In genomic region chr18:68723539-68723938, GRCh38 we compare ENCODE assay signal across 22 cellular contexts.
"Had no signal": no experiment of that assay in that cellular context is flagged by ENCODE, and none has a peak within 500 bp of the region (broad histone marks: within the 10 kb centered on the region; RNA-seq: fewer than 3 reads in every experiment).

No MANE protein-coding gene starts in this region.

- H3K4me3 Mint-ChIP-seq: activated CD8-positive, alpha-beta T cell treated with anti-CD3 and anti-CD28 coated beads for 36 hours; activated T-cell treated with anti-CD3 and anti-CD28 coated beads, Interleukin-2, amount 50 U/mL, for 24 hours; activated T-helper 1 cell treated with anti-CD3 and anti-CD28 coated beads, Interleukin-12 subunit alpha, Interleukin-12 subunit beta, Interleukin-2, Interleukin-4 antibody, amounts not matched to agents 30 ng/mL and 10 ng/mL and 1 ng/mL, durations not matched to agents 14 hours and 24 hours and 36 hours had no signal

- H3K27me3 Mint-ChIP-seq: activated CD8-positive, alpha-beta T cell treated with anti-CD3 and anti-CD28 coated beads for 36 hours; activated naive CD4-positive, alpha-beta T cell treated with anti-CD3 and anti-CD28 coated beads, Interleukin-2, amount 50 U/mL, for 24 hours; activated T-cell treated with anti-CD3 and anti-CD28 coated beads, Interleukin-2, amount 50 U/mL, for 24 hours had no signal

- H3K9me3 Mint-ChIP-seq: activated CD8-positive, alpha-beta T cell treated with anti-CD3 and anti-CD28 coated beads for 36 hours; activated naive CD4-positive, alpha-beta T cell treated with anti-CD3 and anti-CD28 coated beads, Interleukin-2, amount 50 U/mL, for 24 hours; activated T-cell treated with anti-CD3 and anti-CD28 coated beads, Interleukin-2, amount 50 U/mL, for 24 hours had no signal

- H3K27ac Mint-ChIP-seq: activated CD8-positive, alpha-beta T cell treated with anti-CD3 and anti-CD28 coated beads for 36 hours; activated naive CD4-positive, alpha-beta T cell treated with anti-CD3 and anti-CD28 coated beads, Interleukin-2, amount 50 U/mL, for 24 hours; activated T-cell treated with anti-CD3 and anti-CD28 coated beads, Interleukin-2, amount 50 U/mL, for 24 hours; activated T-helper 1 cell treated with anti-CD3 and anti-CD28 coated beads, Interleukin-12 subunit alpha, Interleukin-12 subunit beta, Interleukin-2, Interleukin-4 antibody, amounts not matched to agents 30 ng/mL and 10 ng/mL and 1 ng/mL, durations not matched to agents 14 hours and 24 hours and 36 hours had no signal

- ATAC-seq: activated CD4-positive, CD25-positive, alpha-beta regulatory T cell treated with anti-CD3 and anti-CD28 coated beads, Interleukin-2, amount 50 U/mL, for 24 hours; activated CD8-positive, alpha-beta T cell treated with anti-CD3 and anti-CD28 coated beads for 36 hours had no signal

- H3K36me3 Mint-ChIP-seq: activated naive CD4-positive, alpha-beta T cell treated with anti-CD3 and anti-CD28 coated beads, Interleukin-2, amount 50 U/mL, for 24 hours had no signal

- DNase-seq: activated CD4-positive, alpha-beta T cell treated with anti-CD3 and anti-CD28 coated beads for 4 hours; activated CD8-positive, alpha-beta T cell treated with anti-CD3 and anti-CD28 coated beads for 36 hours; activated effector memory CD4-positive, alpha-beta T cell treated with Interleukin-2 at 50 U/mL for 16 hours; activated naive CD4-positive, alpha-beta T cell; activated T-cell treated with anti-CD3 and anti-CD28 coated beads, Interleukin-2, amount 50 U/mL, for 24 hours; adrenal gland; anterior cingulate cortex; cerebellar nuclear complex; KG1; NCI-H1105; NCI-H1436; NCI-H1694 treated with DMSO at 0.1 percent for 48 hours; NCI-H2081; NCI-H510A treated with DMSO at 0.1 percent for 48 hours; Peyer's patch; Right ventricle myocardium superior; SJCRH30; SK-N-SH; T-helper 1 cell had no signal
